ENCODE assay signal across 13 cellular contexts in the genomic region with DNA sequence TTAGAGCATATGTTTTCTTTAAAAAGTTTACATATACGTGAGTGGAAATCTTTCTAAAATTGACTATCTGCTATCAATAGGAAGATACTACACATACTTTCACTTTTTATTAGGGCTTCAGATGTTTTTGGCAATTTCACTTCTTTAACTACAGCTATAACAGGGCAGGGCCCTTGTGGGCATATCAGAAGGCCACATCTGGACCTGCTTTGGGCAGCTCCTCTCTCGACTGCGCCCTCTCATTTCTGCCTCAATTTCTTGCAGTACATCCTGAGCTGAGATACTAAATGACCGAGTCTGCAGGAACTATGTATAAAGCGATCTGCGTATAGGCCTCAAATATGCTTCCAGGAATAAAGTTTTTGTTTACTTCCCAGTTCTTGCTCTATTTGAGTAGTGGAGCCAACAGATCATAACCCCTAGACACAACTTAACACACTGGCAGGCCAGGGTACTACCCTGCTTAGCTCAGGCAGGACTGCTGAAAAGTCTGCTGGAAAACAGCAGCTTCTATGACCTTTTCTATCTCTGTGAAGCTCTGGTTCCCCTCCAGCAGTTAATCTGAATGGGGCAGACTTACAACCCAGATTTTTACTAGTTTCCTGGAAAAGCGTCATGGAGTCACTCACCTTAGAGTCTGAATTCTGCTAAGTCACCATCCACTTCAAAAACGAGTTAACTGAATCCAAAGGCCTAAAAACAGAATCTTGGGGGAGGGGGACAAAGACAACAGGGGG. TPM values are rescaled to one million over a fixed set of nuclear protein-coding genes. Genes with fewer than 3 reads are reported as not detected.
DNase-seq lines count a peak whose midpoint lies in the region; ATAC-seq, FAIRE-seq and TF ChIP-seq lines count a peak whose summit lies in the region.
"Had no signal": no experiment of that assay in that cellular context is flagged by ENCODE, and none has a peak within 500 bp of the region (broad histone marks: within the 10 kb centered on the region; RNA-seq: fewer than 3 reads in every experiment).

No MANE protein-coding gene starts in this region.

- H3K36me3 ChIP-seq in liver (ENCODE audit: control insufficient read depth in 4 of 4, insufficient read depth in 3 of 4, low read depth in 1 of 4, low read length in 3 of 4) = no peaks in the 10 kb centered on the region
- no peaks in the 10 kb centered on the region for H3K36me3 ChIP-seq in subcutaneous abdominal adipose tissue (ENCODE audit: control insufficient read depth in 5 of 5, insufficient read depth in 5 of 5, low read length in 5 of 5)
- H3K36me3 ChIP-seq in kidney (ENCODE audit: control insufficient read depth in 1 of 2, insufficient read depth in 2 of 2, low read length in 2 of 2) = no peaks in the 10 kb centered on the region
- H3K36me3 ChIP-seq: adrenal gland had no signal

- H3K9me3 ChIP-seq in liver (ENCODE audit: control insufficient read depth in 4 of 4, low read length in 3 of 4) (no peaks in the 10 kb centered on the region), subcutaneous abdominal adipose tissue (ENCODE audit: control insufficient read depth in 5 of 5, low read length in 5 of 5) (no peaks in the 10 kb centered on the region), kidney (ENCODE audit: control insufficient read depth in 1 of 2, low read length in 2 of 2) (no peaks in the 10 kb centered on the region)
- H3K9me3 ChIP-seq: adrenal gland, testis had no signal

- H3K27ac ChIP-seq in liver (ENCODE audit: low read depth in 1 of 2, low read length in 2 of 2) (peak overlapping the region; percentile 59 to 66), subcutaneous abdominal adipose tissue (ENCODE audit: low read depth, low read length) (peak overlapping the region; percentile 59), kidney (ENCODE audit: low read depth in 2 of 2, low read length in 2 of 2) (no peak overlapping the region)
- H3K27ac ChIP-seq: testis had no signal

- H3K9me3 Mint-ChIP-seq in activated T-cell treated with anti-CD3 and anti-CD28 coated beads, Interleukin-2, amount 50 U/mL, for 24 hours = no peaks in the 10 kb centered on the region
- no peaks in the 10 kb centered on the region for H3K9me3 Mint-ChIP-seq in activated T-cell treated with anti-CD3 and anti-CD28 coated beads, Interleukin-2, amount 50 U/mL, for 4 hours

- no peak for FAIRE-seq in kidney (lab: Jason Lieb, UNC)

- H3K27me3 Mint-ChIP-seq in activated T-cell treated with anti-CD3 and anti-CD28 coated beads, Interleukin-2, amount 50 U/mL, for 24 hours = no peaks in the 10 kb centered on the region
- no peaks in the 10 kb centered on the region for H3K27me3 Mint-ChIP-seq in activated T-cell treated with anti-CD3 and anti-CD28 coated beads, Interleukin-2, amount 50 U/mL, for 4 hours (ENCODE audit: low read depth)
- H3K27me3 Mint-ChIP-seq: progenitor cell of endocrine pancreas had no signal

- WGBS in liver = 31% methylated on average over 8 of the region's 8 CpGs

- H3K27ac Mint-ChIP-seq in activated T-cell treated with anti-CD3 and anti-CD28 coated beads, Interleukin-2, amount 50 U/mL, for 24 hours = peak overlapping the region; percentile 55

- no peak for ATAC-seq in activated T-cell treated with anti-CD3 and anti-CD28 coated beads, Interleukin-2, amount 50 U/mL, for 4 hours
- ATAC-seq: PC-3 had no signal

- intact Hi-C loops in kidney (cut with DNase I) = no loop called here

- TF ChIP-seq RAD21 in liver (IDR thresholded peaks at IDR 0.05) = no peak

- peaks cover 5% of the 10 kb centered on the region for H3K36me3 Mint-ChIP-seq in activated T-cell treated with anti-CD3 and anti-CD28 coated beads, Interleukin-2, amount 50 U/mL, for 24 hours (ENCODE audit: low read depth)
- H3K36me3 Mint-ChIP-seq in activated T-cell treated with anti-CD3 and anti-CD28 coated beads, Interleukin-2, amount 50 U/mL, for 4 hours (ENCODE audit: insufficient read depth) = peaks cover 6% of the 10 kb centered on the region

- peak overlapping the region; percentile 6 to 63 for H3K9ac ChIP-seq in liver (ENCODE audit: low read depth in 1 of 2, low read length in 2 of 2)
- H3K9ac ChIP-seq in subcutaneous abdominal adipose tissue (ENCODE audit: low read length in 5 of 5) = peak overlapping the region in 3 of 5 donors; percentile 48 to 58 (median 53)
- no peak overlapping the region for H3K9ac ChIP-seq in kidney (ENCODE audit: low read length in 2 of 2)

- H3K27me3 ChIP-seq in liver (ENCODE audit: control insufficient read depth in 4 of 4, insufficient read depth in 4 of 4, low read length in 3 of 4) = no peaks in the 10 kb centered on the region
- H3K27me3 ChIP-seq in subcutaneous abdominal adipose tissue (ENCODE audit: control insufficient read depth in 5 of 5, insufficient read depth in 4 of 5, low read length in 5 of 5) = no peaks in the 10 kb centered on the region
- H3K27me3 ChIP-seq: adrenal gland, testis had no signal

- peaks cover 47% of the 10 kb centered on the region for H3K4me1 Mint-ChIP-seq in activated T-cell treated with anti-CD3 and anti-CD28 coated beads, Interleukin-2, amount 50 U/mL, for 24 hours (ENCODE audit: low read depth)
- peaks cover 26% of the 10 kb centered on the region for H3K4me1 Mint-ChIP-seq in activated T-cell treated with anti-CD3 and anti-CD28 coated beads, Interleukin-2, amount 50 U/mL, for 4 hours (ENCODE audit: low read depth)

- no peak for DNase-seq in activated T-cell treated with anti-CD3 and anti-CD28 coated beads, Interleukin-2, amount 50 U/mL, for 24 hours
- no peak for DNase-seq in activated T-cell treated with anti-CD3 and anti-CD28 coated beads, Interleukin-2, amount 50 U/mL, for 4 hours
- DNase-seq in epidermal melanocyte (ENCODE audit: insufficient read length, low spot score) (no peak), COLO829 (ENCODE audit: low spot score) (no peak), kidney (no peak)
- DNase-seq: ACHN, adrenal gland, PC-3, testis had no signal

- no peak overlapping the region for H3K4me3 Mint-ChIP-seq in activated T-cell treated with anti-CD3 and anti-CD28 coated beads, Interleukin-2, amount 50 U/mL, for 24 hours
- no peak overlapping the region for H3K4me3 Mint-ChIP-seq in activated T-cell treated with anti-CD3 and anti-CD28 coated beads, Interleukin-2, amount 50 U/mL, for 4 hours

- H3K4me3 ChIP-seq in WI38 (ENCODE audit: low read depth, low read length) (peak overlapping the region; percentile 20; the same call in 1 of the 2 replicates), liver (ENCODE audit: low read depth in 1 of 3, low read length in 3 of 3) (no peak overlapping the region), subcutaneous abdominal adipose tissue (ENCODE audit: low read depth in 1 of 5, low read length in 5 of 5) (no peak overlapping the region), kidney (ENCODE audit: low read length in 2 of 2) (no peak overlapping the region)
- H3K4me3 ChIP-seq: adrenal gland, testis had no signal

- peaks cover 5 to 55% (median 43%) of the 10 kb centered on the region in 4 donors for H3K4me1 ChIP-seq in liver (ENCODE audit: control insufficient read depth in 4 of 4, insufficient read depth in 4 of 4, low read length in 3 of 4)
- peaks cover 0 to 60% (median 42%) of the 10 kb centered on the region in 5 donors for H3K4me1 ChIP-seq in subcutaneous abdominal adipose tissue (ENCODE audit: control insufficient read depth in 5 of 5, insufficient read depth in 5 of 5, low read length in 5 of 5)
- H3K4me1 ChIP-seq in kidney (ENCODE audit: control insufficient read depth in 1 of 2, insufficient read depth in 1 of 2, low read depth in 1 of 2, low read length in 2 of 2) = peaks cover 0 to 5% of the 10 kb centered on the region in 2 donors

- TF ChIP-seq CTCF in WI38 (IDR thresholded peaks at IDR 0.05; ENCODE audit: low read depth, low read length) (no peak), liver (IDR thresholded peaks at IDR 0.05; ENCODE audit: low read depth, low read length, missing input control) (peak; percentile 14), kidney (IDR thresholded peaks at IDR 0.05; ENCODE audit: borderline replicate concordance, extremely low read depth, insufficient read depth) (no peak)

TF ChIP-seq in liver, 16 proteins besides CTCF, POLR2A, EP300 and RAD21 (continues in another document):
- TF ChIP-seq, protein P1, sequence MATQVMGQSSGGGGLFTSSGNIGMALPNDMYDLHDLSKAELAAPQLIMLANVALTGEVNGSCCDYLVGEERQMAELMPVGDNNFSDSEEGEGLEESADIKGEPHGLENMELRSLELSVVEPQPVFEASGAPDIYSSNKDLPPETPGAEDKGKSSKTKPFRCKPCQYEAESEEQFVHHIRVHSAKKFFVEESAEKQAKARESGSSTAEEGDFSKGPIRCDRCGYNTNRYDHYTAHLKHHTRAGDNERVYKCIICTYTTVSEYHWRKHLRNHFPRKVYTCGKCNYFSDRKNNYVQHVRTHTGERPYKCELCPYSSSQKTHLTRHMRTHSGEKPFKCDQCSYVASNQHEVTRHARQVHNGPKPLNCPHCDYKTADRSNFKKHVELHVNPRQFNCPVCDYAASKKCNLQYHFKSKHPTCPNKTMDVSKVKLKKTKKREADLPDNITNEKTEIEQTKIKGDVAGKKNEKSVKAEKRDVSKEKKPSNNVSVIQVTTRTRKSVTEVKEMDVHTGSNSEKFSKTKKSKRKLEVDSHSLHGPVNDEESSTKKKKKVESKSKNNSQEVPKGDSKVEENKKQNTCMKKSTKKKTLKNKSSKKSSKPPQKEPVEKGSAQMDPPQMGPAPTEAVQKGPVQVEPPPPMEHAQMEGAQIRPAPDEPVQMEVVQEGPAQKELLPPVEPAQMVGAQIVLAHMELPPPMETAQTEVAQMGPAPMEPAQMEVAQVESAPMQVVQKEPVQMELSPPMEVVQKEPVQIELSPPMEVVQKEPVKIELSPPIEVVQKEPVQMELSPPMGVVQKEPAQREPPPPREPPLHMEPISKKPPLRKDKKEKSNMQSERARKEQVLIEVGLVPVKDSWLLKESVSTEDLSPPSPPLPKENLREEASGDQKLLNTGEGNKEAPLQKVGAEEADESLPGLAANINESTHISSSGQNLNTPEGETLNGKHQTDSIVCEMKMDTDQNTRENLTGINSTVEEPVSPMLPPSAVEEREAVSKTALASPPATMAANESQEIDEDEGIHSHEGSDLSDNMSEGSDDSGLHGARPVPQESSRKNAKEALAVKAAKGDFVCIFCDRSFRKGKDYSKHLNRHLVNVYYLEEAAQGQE (IDR thresholded peaks at IDR 0.05) = no peak
- TF ChIP-seq TAF1 (conservative IDR thresholded peaks at IDR 0.05) = no peak
- peak in 1 of 2 donors; percentile 14 for TF ChIP-seq RXRA (IDR thresholded peaks at IDR 0.05)
- no peak for TF ChIP-seq HNF4G (IDR thresholded peaks at IDR 0.05)

RNA-seq across cellular contexts. Expression of a gene that starts 12.7 kb away (rescaled TPM):
- total RNA-seq in activated T-cell treated with anti-CD3 and anti-CD28 coated beads, Interleukin-2, amount 50 U/mL, for 4 hours = 10 to 100 TPM; 31.8 to 36.8 (median 32.2) TPM
- 100 to 1,000 TPM; 115 to 135 TPM for total RNA-seq in liver
- 10 to 100 TPM; 28.6 to 44.5 TPM for polyA plus RNA-seq in liver
- total RNA-seq in kidney = 31.8 TPM
- 14.8 TPM for polyA plus RNA-seq in kidney (ENCODE audit: insufficient read depth, low read depth, low replicate concordance)

Comparison
In these comparisons a context has a peak if more than half of its experiments do, and no peak if none do; other contexts are left out.
1. H3K27ac ChIP-seq: peak in liver (2 of 2) and subcutaneous abdominal adipose tissue (single experiment); none in kidney (0 of 2).
2. H3K9ac ChIP-seq: peak in liver (2 of 2) and subcutaneous abdominal adipose tissue (3 of 5); none in kidney (0 of 2).